28 cellular contexts compared by ENCODE assay signal in genomic region chr4:67658302-67658701, GRCh38. TPM values are rescaled to one million over a fixed set of nuclear protein-coding genes. Genes with fewer than 3 reads are reported as not detected.
DNase-seq lines count a peak whose midpoint lies in the region; ATAC-seq and TF ChIP-seq lines count a peak whose summit lies in the region.
"Had no signal": no experiment of that assay in that cellular context is flagged by ENCODE, and none has a peak within 500 bp of the region (broad histone marks: within the 10 kb centered on the region; RNA-seq: fewer than 3 reads in every experiment).

No MANE protein-coding gene starts in this region.

- ATAC-seq in activated T-helper 17 cell treated with anti-CD3 and anti-CD28 coated beads, Interleukin-2, amount 50 U/mL, for 72 hours (replicated peaks) = peak; percentile 92
- ATAC-seq in stimulated activated naive CD8-positive, alpha-beta T cell treated with anti-CD3 and anti-CD28 coated beads, Interleukin-15, Interleukin-2, amounts not matched to agents 100 U/mL and 50 U/mL, for 24 hours = peak; percentile 86
- no peak for ATAC-seq in HG03378 (IDR thresholded peaks at IDR 0.05; ENCODE audit: unreplicated experiment)
- ATAC-seq: GM23338, left cardiac atrium, pancreas had no signal

- peak overlapping the region; percentile 90 for H3K27ac Mint-ChIP-seq in activated T-helper 17 cell treated with anti-CD3 and anti-CD28 coated beads, Interleukin-2, amount 50 U/mL, for 72 hours
- H3K27ac Mint-ChIP-seq: GM23338, HFFc6, type B pancreatic cell had no signal

- peaks cover 95% of the 10 kb centered on the region for H3K36me3 Mint-ChIP-seq in activated T-helper 17 cell treated with anti-CD3 and anti-CD28 coated beads, Interleukin-2, amount 50 U/mL, for 72 hours (ENCODE audit: low read depth)

- no peaks in the 10 kb centered on the region for H3K9me3 Mint-ChIP-seq in activated T-helper 17 cell treated with anti-CD3 and anti-CD28 coated beads, Interleukin-2, amount 50 U/mL, for 72 hours
- H3K9me3 Mint-ChIP-seq: HFFc6 had no signal

- H3K27me3 Mint-ChIP-seq in activated T-helper 17 cell treated with anti-CD3 and anti-CD28 coated beads, Interleukin-2, amount 50 U/mL, for 72 hours = no peaks in the 10 kb centered on the region
- H3K27me3 Mint-ChIP-seq: type B pancreatic cell had no signal

- no peak overlapping the region for H3K4me3 ChIP-seq in epithelial cell of esophagus (ENCODE audit: low read length)
- H3K4me3 ChIP-seq: BLaER1 treated with 17β-estradiol and CSF1 and Interleukin-3, amounts not matched to agents 10 nM and 100 nM; cardiac muscle cell; colonic mucosa; esophagus muscularis mucosa; GM23338; pancreas; right atrium auricular region; SJCRH30 had no signal

- H3K4me3 Mint-ChIP-seq in activated T-helper 17 cell treated with anti-CD3 and anti-CD28 coated beads, Interleukin-2, amount 50 U/mL, for 72 hours = peak overlapping the region; percentile 49
- H3K4me3 Mint-ChIP-seq: GM23338, HFFc6, neural crest cell, type B pancreatic cell had no signal

- H3K4me1 Mint-ChIP-seq in activated T-helper 17 cell treated with anti-CD3 and anti-CD28 coated beads, Interleukin-2, amount 50 U/mL, for 72 hours = peaks cover 19% of the 10 kb centered on the region
- H3K4me1 Mint-ChIP-seq: GM23338, neural crest cell had no signal

- peak; percentile 54 for DNase-seq in activated naive CD4-positive, alpha-beta T cell treated with Interleukin-2 at 50 U/mL for 16 hours
- no peak for DNase-seq in activated naive CD4-positive, alpha-beta T cell (lab: John Stamatoyannopoulos, UW)
- peak; percentile 58 for DNase-seq in epithelial cell of esophagus (ENCODE audit: low read depth)
- DNase-seq in stimulated activated naive CD8-positive, alpha-beta T cell treated with anti-CD3 and anti-CD28 coated beads, Interleukin-15, Interleukin-2, amounts not matched to agents 100 U/mL and 50 U/mL, for 24 hours = peak; percentile 23
- DNase-seq in NCI-H1694 treated with DMSO at 0.1 percent for 48 hours (lab: John Stamatoyannopoulos, UW) = no peak
- DNase-seq: activated CD4-positive, CD25-positive, alpha-beta regulatory T cell; activated gamma-delta T cell treated with Interleukin-2 at 50 U/mL for 16 hours; anterior cingulate cortex; colonic mucosa; COR-L47; DMS53; effector memory CD4-positive, alpha-beta T cell; HFFc6; left cardiac atrium; NCI-H146; NCI-H446; NCI-H82; pancreas; SJCRH30 had no signal

- no peak for TF ChIP-seq CTCF in epithelial cell of esophagus (IDR thresholded peaks at IDR 0.05; ENCODE audit: insufficient read depth, low read depth, low read length, missing control alignments)

RNA-seq across cellular contexts. Expression of gene UBA6, which starts 42.7 kb away (rescaled TPM):
- total RNA-seq in activated T-helper 17 cell treated with anti-CD3 and anti-CD28 coated beads, Interleukin-2, amount 50 U/mL, for 72 hours = 100 to 1,000 TPM in 1 of 2 donors, 10 to 100 TPM in 1; 95.9 to 103 TPM

Comparison
In these comparisons a context has a peak if more than half of its experiments do, and no peak if none do; other contexts are left out.
1. DNase-seq: peak in activated naive CD4-positive, alpha-beta T cell treated with Interleukin-2 at 50 U/mL for 16 hours (single experiment), epithelial cell of esophagus (single experiment) and stimulated activated naive CD8-positive, alpha-beta T cell treated with anti-CD3 and anti-CD28 coated beads, Interleukin-15, Interleukin-2, amounts not matched to agents 100 U/mL and 50 U/mL, for 24 hours (single experiment); none in activated naive CD4-positive, alpha-beta T cell (0 of 4) and NCI-H1694 treated with DMSO at 0.1 percent for 48 hours (single experiment).